Comparison of ENCODE assay signal across 11 cellular contexts in the genomic region with DNA sequence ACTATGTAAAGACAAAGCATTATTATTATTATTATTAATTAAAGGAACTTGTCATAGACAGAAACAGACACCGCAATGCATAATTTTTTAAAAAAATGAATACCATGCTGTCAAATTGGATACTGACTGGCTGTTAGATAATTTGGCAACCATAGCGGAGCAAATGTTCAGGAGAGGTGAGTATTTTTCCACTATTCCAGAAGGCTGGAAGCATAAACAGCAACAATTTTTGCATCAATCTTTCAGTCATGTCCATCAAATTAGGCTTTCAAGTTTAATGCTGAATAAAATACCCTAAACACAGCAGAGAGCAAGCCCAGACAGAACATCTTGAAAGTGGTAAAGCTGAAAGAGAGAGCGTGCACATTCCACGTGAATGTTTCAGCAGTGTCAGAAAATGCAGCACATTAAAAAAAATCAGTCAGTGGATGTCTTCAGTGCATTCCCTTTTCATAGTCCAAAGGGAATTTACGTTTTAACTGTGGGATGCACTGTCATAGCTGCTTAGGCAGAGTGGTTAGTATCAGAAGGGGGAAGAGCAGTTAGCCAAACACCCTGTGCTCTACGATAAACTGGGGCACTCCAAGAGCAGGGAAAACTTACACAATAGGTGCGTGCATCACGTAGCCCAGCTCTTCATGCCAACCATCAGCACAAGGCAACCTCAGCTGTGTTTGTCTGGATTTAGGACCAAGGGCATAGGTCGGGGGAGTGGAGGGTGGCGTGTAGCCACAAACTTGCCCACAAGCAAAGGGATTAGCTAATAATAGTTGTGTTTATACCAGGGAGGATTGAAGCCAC.
A peak's percentile ranks its signal among the peaks of the same experiment; 100 is the strongest.
DNase-seq lines count a peak whose midpoint lies in the region; ATAC-seq and TF ChIP-seq lines count a peak whose summit lies in the region.
"Had no signal": no experiment of that assay in that cellular context is flagged by ENCODE, and none has a peak within 500 bp of the region (broad histone marks: within the 10 kb centered on the region; RNA-seq: fewer than 3 reads in every experiment).

No MANE protein-coding gene starts in this region.

- TF ChIP-seq CTCF in NB4 (IDR thresholded peaks at IDR 0.05; ENCODE audit: low read depth, low read length) (no peak), coronary artery (IDR thresholded peaks at IDR 0.05) (no peak), liver (IDR thresholded peaks at IDR 0.05; ENCODE audit: low read depth, low read length, missing input control) (no peak), GM13977 (IDR thresholded peaks at IDR 0.05; ENCODE audit: extremely low read depth, insufficient read depth, missing control alignments) (no peak)

- TF ChIP-seq POLR2A in NB4 (IDR thresholded peaks at IDR 0.05; ENCODE audit: extremely low read depth, insufficient read length): no peak

- H3K36me3 ChIP-seq in liver (ENCODE audit: control insufficient read depth in 4 of 4, insufficient read depth in 3 of 4, low read depth in 1 of 4, low read length in 3 of 4): no peaks in the 10 kb centered on the region
- H3K36me3 ChIP-seq in aorta (ENCODE audit: control insufficient read depth in 1 of 2, insufficient read depth in 2 of 2, low read length in 1 of 2): no peaks in the 10 kb centered on the region
- H3K36me3 ChIP-seq in H7 (replicated peaks; ENCODE audit: control insufficient read depth, insufficient read depth, low read length): no peaks in the 10 kb centered on the region

- DNase-seq in NB4 (ENCODE audit: low read depth) (peak; percentile 26), coronary artery (ENCODE audit: low spot score) (no peak), aorta (no peak), GM13977 (ENCODE audit: low spot score) (no peak), H7 (no peak)
- no peak for DNase-seq in activated CD4-positive, alpha-beta T cell treated with anti-CD3 and anti-CD28 coated beads, Interleukin-2, amount 50 U/mL, for 48 hours
- DNase-seq: activated CD8-positive, alpha-beta memory T cell treated with anti-CD3 and anti-CD28 coated beads, Interleukin-2, amount 50 U/mL, for 4 hours; kidney glomerular epithelial cell; NCI-H1694; stimulated activated naive B cell treated with anti-CD40 and anti-IgM and Interleukin-4, amounts not matched to agents 10 μg/mL and 1 μg/mL and 100 μg/mL, for 72 hours had no signal

- 26% methylated on average over 10 of the region's 10 CpGs for WGBS in liver
- WGBS in aorta, 2 donors: 62 to 66% methylated on average over 10 of the region's 10 CpGs

- no peak overlapping the region for H3K4me3 ChIP-seq in NB4 (ENCODE audit: low read depth, low read length)
- H3K4me3 ChIP-seq in coronary artery: peak overlapping the region; percentile 44
- H3K4me3 ChIP-seq in liver (ENCODE audit: low read depth in 1 of 3, low read length in 3 of 3): no peak overlapping the region
- no peak overlapping the region for H3K4me3 ChIP-seq in aorta (ENCODE audit: low read length in 2 of 2)
- H3K4me3 ChIP-seq in H7 (ENCODE audit: insufficient read depth, low read depth, low read length): no peak overlapping the region

- peak; percentile 36 for ATAC-seq in aorta (ENCODE audit: low FRiP score)
- ATAC-seq: stimulated activated naive B cell treated with anti-CD40 and anti-IgM and Interleukin-4, amounts not matched to agents 10 μg/mL and 1 μg/mL and 100 μg/mL, for 72 hours had no signal

- TF ChIP-seq RAD21 in liver (IDR thresholded peaks at IDR 0.05): peak; percentile 65 to 72

- H3K27me3 ChIP-seq in liver (ENCODE audit: control insufficient read depth in 4 of 4, insufficient read depth in 4 of 4, low read length in 3 of 4): no peaks in the 10 kb centered on the region
- no peaks in the 10 kb centered on the region for H3K27me3 ChIP-seq in aorta (ENCODE audit: control insufficient read depth in 1 of 2, insufficient read depth in 2 of 2, low read length in 1 of 2)
- no peaks in the 10 kb centered on the region for H3K27me3 ChIP-seq in H7 (ENCODE audit: control insufficient read depth, insufficient read depth, low read length)

- intact Hi-C loops in aorta (cut with DNase I): no loop called here

- peak overlapping the region in 1 of 2 donors; percentile 37 for H3K9ac ChIP-seq in liver (ENCODE audit: low read depth in 1 of 2, low read length in 2 of 2)

- H3K27ac ChIP-seq in coronary artery (no peak overlapping the region), liver (ENCODE audit: low read depth in 1 of 2, low read length in 2 of 2) (peak overlapping the region; percentile 85 to 89), aorta (ENCODE audit: low read depth in 1 of 2, low read length in 2 of 2) (no peak overlapping the region)

- in situ Hi-C loops in GM13977 (cut with MboI; ENCODE audit: low pct_unique_long_range_greater_than_20kb, low sequenced_read_pairs, unreplicated experiment): no loop called here

- H3K4me1 ChIP-seq in liver (ENCODE audit: control insufficient read depth in 4 of 4, insufficient read depth in 4 of 4, low read length in 3 of 4) (peaks cover 0 to 37% (median 18%) of the 10 kb centered on the region in 4 donors), aorta (ENCODE audit: control insufficient read depth in 1 of 2, insufficient read depth in 2 of 2, low read length in 2 of 2) (no peaks in the 10 kb centered on the region)

- no peaks in the 10 kb centered on the region for H3K9me3 ChIP-seq in liver (ENCODE audit: control insufficient read depth in 4 of 4, low read length in 3 of 4)
- H3K9me3 ChIP-seq in aorta (ENCODE audit: control insufficient read depth, low read length): peaks cover 2% of the 10 kb centered on the region

TF ChIP-seq in liver, 16 proteins besides CTCF, POLR2A, EP300 and RAD21:
- TF ChIP-seq, protein P1, sequence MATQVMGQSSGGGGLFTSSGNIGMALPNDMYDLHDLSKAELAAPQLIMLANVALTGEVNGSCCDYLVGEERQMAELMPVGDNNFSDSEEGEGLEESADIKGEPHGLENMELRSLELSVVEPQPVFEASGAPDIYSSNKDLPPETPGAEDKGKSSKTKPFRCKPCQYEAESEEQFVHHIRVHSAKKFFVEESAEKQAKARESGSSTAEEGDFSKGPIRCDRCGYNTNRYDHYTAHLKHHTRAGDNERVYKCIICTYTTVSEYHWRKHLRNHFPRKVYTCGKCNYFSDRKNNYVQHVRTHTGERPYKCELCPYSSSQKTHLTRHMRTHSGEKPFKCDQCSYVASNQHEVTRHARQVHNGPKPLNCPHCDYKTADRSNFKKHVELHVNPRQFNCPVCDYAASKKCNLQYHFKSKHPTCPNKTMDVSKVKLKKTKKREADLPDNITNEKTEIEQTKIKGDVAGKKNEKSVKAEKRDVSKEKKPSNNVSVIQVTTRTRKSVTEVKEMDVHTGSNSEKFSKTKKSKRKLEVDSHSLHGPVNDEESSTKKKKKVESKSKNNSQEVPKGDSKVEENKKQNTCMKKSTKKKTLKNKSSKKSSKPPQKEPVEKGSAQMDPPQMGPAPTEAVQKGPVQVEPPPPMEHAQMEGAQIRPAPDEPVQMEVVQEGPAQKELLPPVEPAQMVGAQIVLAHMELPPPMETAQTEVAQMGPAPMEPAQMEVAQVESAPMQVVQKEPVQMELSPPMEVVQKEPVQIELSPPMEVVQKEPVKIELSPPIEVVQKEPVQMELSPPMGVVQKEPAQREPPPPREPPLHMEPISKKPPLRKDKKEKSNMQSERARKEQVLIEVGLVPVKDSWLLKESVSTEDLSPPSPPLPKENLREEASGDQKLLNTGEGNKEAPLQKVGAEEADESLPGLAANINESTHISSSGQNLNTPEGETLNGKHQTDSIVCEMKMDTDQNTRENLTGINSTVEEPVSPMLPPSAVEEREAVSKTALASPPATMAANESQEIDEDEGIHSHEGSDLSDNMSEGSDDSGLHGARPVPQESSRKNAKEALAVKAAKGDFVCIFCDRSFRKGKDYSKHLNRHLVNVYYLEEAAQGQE (IDR thresholded peaks at IDR 0.05): peak; percentile 91
- TF ChIP-seq, protein P2, sequence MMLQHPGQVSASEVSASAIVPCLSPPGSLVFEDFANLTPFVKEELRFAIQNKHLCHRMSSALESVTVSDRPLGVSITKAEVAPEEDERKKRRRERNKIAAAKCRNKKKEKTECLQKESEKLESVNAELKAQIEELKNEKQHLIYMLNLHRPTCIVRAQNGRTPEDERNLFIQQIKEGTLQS (IDR thresholded peaks at IDR 0.05): peak; percentile 79
- TF ChIP-seq SP1 (IDR thresholded peaks at IDR 0.05) (peak; percentile 100), HNF4A (conservative IDR thresholded peaks at IDR 0.05) (peak; percentile 100), JUND (IDR thresholded peaks at IDR 0.05) (peak; percentile 91), GABPA (IDR thresholded peaks at IDR 0.05 in 1 of 2, conservative IDR thresholded peaks at IDR 0.05 in 1 of 2) (peak in 1 of 2 donors; percentile 53), YY1 (IDR thresholded peaks at IDR 0.05) (peak; percentile 84), TAF1 (conservative IDR thresholded peaks at IDR 0.05) (no peak), EGR1 (IDR thresholded peaks at IDR 0.05; ENCODE audit: low read depth in 2 of 2) (peak in 1 of 2 donors; percentile 88), NR2F2 (IDR thresholded peaks at IDR 0.05) (no peak), ZBTB33 (IDR thresholded peaks at IDR 0.05) (peak; percentile 96), FOXA1 (IDR thresholded peaks at IDR 0.05) (peak; percentile 92), HNF4G (IDR thresholded peaks at IDR 0.05) (peak; percentile 99), FOXA2 (IDR thresholded peaks at IDR 0.05) (peak; percentile 92), RXRA (IDR thresholded peaks at IDR 0.05) (peak; percentile 96 to 99)
- TF ChIP-seq, protein P3, sequence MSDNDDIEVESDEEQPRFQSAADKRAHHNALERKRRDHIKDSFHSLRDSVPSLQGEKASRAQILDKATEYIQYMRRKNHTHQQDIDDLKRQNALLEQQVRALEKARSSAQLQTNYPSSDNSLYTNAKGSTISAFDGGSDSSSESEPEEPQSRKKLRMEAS (IDR thresholded peaks at IDR 0.05): peak; percentile 97

Comparison
In these comparisons a context has a peak if more than half of its experiments do, and no peak if none do; other contexts are left out.
1. H3K27ac ChIP-seq: peak in liver (2 of 2); none in coronary artery (0 of 2) and aorta (0 of 2).